1 cellular context compared by ENCODE assay signal in genomic region chr3:32095431-32095830, GRCh38.
TF ChIP-seq lines count a peak whose summit lies in the region.

No MANE protein-coding gene starts in this region.

TF ChIP-seq in A549, 52 proteins besides CTCF, POLR2A, EP300 and RAD21 (continued from another document):
- TF ChIP-seq SMC3 (IDR thresholded peaks at IDR 0.05) (no peak; the same call in 2 of the 3 replicates), CHD2 (IDR thresholded peaks at IDR 0.05; ENCODE audit: low read length, partially characterized antibody) (no peak), KDM5A (IDR thresholded peaks at IDR 0.05) (no peak), ZFP36 (IDR thresholded peaks at IDR 0.05; ENCODE audit: borderline replicate concordance, partially characterized antibody) (peak; percentile 94), HOXB5 (CRISPR knock-in tag; IDR thresholded peaks at IDR 0.05) (peak; percentile 85), ZNF302 (CRISPR knock-in tag; IDR thresholded peaks at IDR 0.05) (no peak), HMGXB4 (CRISPR knock-in tag; IDR thresholded peaks at IDR 0.05; ENCODE audit: borderline replicate concordance) (no peak), NR3C1 (IDR thresholded peaks at IDR 0.05) (no peak), CEBPB (IDR thresholded peaks at IDR 0.05) (peak; percentile 52 to 74; a peak in 2 of 4 replicates), MAX (IDR thresholded peaks at IDR 0.05) (peak; percentile 72), FOSL2 (IDR thresholded peaks at IDR 0.05) (no peak), FOSL2 (CRISPR knock-in tag; IDR thresholded peaks at IDR 0.05) (peak; percentile 70; the same call in 1 of the 2 replicates), GATA3 (IDR thresholded peaks at IDR 0.05; ENCODE audit: borderline replicate concordance) (peak; percentile 99), ESRRA (IDR thresholded peaks at IDR 0.05; ENCODE audit: borderline replicate concordance, low read length) (no peak), E2F6 (IDR thresholded peaks at IDR 0.05; ENCODE audit: borderline replicate concordance, low read depth) (no peak), RFX5 (IDR thresholded peaks at IDR 0.05) (no peak)
- TF ChIP-seq, protein P1, sequence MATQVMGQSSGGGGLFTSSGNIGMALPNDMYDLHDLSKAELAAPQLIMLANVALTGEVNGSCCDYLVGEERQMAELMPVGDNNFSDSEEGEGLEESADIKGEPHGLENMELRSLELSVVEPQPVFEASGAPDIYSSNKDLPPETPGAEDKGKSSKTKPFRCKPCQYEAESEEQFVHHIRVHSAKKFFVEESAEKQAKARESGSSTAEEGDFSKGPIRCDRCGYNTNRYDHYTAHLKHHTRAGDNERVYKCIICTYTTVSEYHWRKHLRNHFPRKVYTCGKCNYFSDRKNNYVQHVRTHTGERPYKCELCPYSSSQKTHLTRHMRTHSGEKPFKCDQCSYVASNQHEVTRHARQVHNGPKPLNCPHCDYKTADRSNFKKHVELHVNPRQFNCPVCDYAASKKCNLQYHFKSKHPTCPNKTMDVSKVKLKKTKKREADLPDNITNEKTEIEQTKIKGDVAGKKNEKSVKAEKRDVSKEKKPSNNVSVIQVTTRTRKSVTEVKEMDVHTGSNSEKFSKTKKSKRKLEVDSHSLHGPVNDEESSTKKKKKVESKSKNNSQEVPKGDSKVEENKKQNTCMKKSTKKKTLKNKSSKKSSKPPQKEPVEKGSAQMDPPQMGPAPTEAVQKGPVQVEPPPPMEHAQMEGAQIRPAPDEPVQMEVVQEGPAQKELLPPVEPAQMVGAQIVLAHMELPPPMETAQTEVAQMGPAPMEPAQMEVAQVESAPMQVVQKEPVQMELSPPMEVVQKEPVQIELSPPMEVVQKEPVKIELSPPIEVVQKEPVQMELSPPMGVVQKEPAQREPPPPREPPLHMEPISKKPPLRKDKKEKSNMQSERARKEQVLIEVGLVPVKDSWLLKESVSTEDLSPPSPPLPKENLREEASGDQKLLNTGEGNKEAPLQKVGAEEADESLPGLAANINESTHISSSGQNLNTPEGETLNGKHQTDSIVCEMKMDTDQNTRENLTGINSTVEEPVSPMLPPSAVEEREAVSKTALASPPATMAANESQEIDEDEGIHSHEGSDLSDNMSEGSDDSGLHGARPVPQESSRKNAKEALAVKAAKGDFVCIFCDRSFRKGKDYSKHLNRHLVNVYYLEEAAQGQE (IDR thresholded peaks at IDR 0.05): no peak
TF ChIP-seq in A549: peak in this region for 13.
